Comparison of ENCODE assay signal across 10 cellular contexts in the genomic region with DNA sequence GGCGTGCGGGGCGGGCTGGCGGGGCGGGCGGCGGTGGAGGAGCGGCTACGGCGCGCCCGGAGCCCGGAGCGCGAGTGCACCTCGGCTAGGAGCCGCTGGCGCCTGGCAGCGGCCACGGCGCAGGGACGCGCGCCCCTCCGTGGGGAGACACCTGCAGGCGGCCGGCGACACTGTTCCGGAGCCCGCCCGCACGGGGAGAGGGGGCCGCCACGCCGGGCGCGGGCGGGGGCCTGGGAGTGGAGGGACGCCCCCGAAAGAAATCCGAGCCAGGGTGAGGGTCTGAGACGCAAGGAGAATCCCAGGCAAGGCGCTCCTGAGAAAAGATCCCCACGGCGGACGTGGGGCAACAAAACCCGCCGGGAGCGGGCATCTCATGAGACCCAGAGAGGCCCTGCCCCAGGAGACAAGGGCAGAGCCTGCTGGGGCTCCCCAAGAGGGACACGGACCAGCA. TPM values are rescaled to one million over a fixed set of nuclear protein-coding genes. Genes with fewer than 3 reads are reported as not detected.
A peak's percentile ranks its signal among the peaks of the same experiment; 100 is the strongest.
DNase-seq lines count a peak whose midpoint lies in the region; ATAC-seq, FAIRE-seq and TF ChIP-seq lines count a peak whose summit lies in the region.
"Had no signal": no experiment of that assay in that cellular context is flagged by ENCODE, and none has a peak within 500 bp of the region (broad histone marks: within the 10 kb centered on the region; RNA-seq: fewer than 3 reads in every experiment).

A gene (minus strand): TSS at position 104 of the 451 bp plus-strand sequence. CDS start 290 bp downstream, outside the sequence.

- 1% methylated on average over 41 of the region's 50 CpGs for WGBS in urinary bladder
- 2 to 3% methylated on average over 41 to 50 of the region's 50 CpGs for WGBS in pancreas, 2 donors

- no peaks in the 10 kb centered on the region for H3K4me1 ChIP-seq in breast epithelium
- no peaks in the 10 kb centered on the region for H3K4me1 ChIP-seq in lower lobe of right lung
- no peaks in the 10 kb centered on the region for H3K4me1 ChIP-seq in urinary bladder (ENCODE audit: insufficient read depth)
- H3K4me1 ChIP-seq in uterus, result peaks cover 0 to 5% of the 10 kb centered on the region in 2 donors
- no peaks in the 10 kb centered on the region for H3K4me1 ChIP-seq in pancreas
- H3K4me1 ChIP-seq: Caco-2 had no signal

- H3K27ac ChIP-seq in breast epithelium (no peak within 1 kb of the TSS), lower lobe of right lung (no peak within 1 kb of the TSS), urinary bladder (ENCODE audit: low read depth) (no peak within 1 kb of the TSS), uterus (no peak within 1 kb of the TSS), pancreas (no peak within 1 kb of the TSS)

- peak; percentile 28 to 70 for DNase-seq in T47D (ENCODE audit: low read depth in 1 of 2, low spot score in 1 of 2)
- DNase-seq in MCF 10A (ENCODE audit: unreplicated experiment), result no peak
- no peak for DNase-seq in breast epithelium (ENCODE audit: low spot score in 2 of 2)
- DNase-seq in lower lobe of right lung, result no peak
- DNase-seq in uterus, result no peak
- DNase-seq in pancreas, result no peak
- DNase-seq: activated B cell treated with CpG ODN at 0.5 μM for 24 hours had no signal

- H3K27me3 ChIP-seq in breast epithelium, result peaks cover 4 to 58% of the 10 kb centered on the region in 2 donors
- H3K27me3 ChIP-seq in lower lobe of right lung (ENCODE audit: low read depth), result peaks cover 37% of the 10 kb centered on the region
- no peaks in the 10 kb centered on the region for H3K27me3 ChIP-seq in uterus
- H3K27me3 ChIP-seq in pancreas, result peaks cover 0 to 14% (median 6%) of the 10 kb centered on the region in 4 donors

- ATAC-seq in lower lobe of right lung (no peak), HG03571 (IDR thresholded peaks at IDR 0.05; ENCODE audit: unreplicated experiment) (no peak), pancreas (no peak)

- intact Hi-C loops in MCF 10A (cut with micrococcal nuclease) (no loop called here), breast epithelium (cut with DNase I; ENCODE audit: low total_unique reads) (no loop called here), lower lobe of right lung (cut with DNase I) (no loop called here), uterus (cut with DNase I; ENCODE audit: low total_unique reads) (no loop called here), pancreas (cut with DNase I) (loop anchor here in 1 of 3 donors (10.0 kb wide), 1 partner anchor 379 kb away; no protein-coding TSS in a partner anchor)

- no TSS peak for BruUV-seq in MCF 10A (replicated peaks; lab: Mats Ljungman, UMichigan)

- no peak within 1 kb of the TSS for H3K4me3 Mint-ChIP-seq in MCF 10A (ENCODE audit: unreplicated experiment)
- H3K4me3 Mint-ChIP-seq: activated B cell treated with CpG ODN at 0.5 μM for 24 hours had no signal

- H3K36me3 ChIP-seq in breast epithelium (no peaks in the 10 kb centered on the region), lower lobe of right lung (no peaks in the 10 kb centered on the region), urinary bladder (ENCODE audit: insufficient read depth) (no peaks in the 10 kb centered on the region), uterus (no peaks in the 10 kb centered on the region), pancreas (no peaks in the 10 kb centered on the region)

- CTCF ChIA-PET in MCF 10A (lab: Yijun Ruan, JAX), result interaction anchor here (0.6 kb wide), 2 partner anchors 138 to 373 kb away, joined by 3 to 4 read pairs; no protein-coding TSS in a partner anchor

- H3K4me3 ChIP-seq in breast epithelium (peak within 1 kb of the TSS in 2 of 3 donors; percentile 33 to 57), lower lobe of right lung (peak within 1 kb of the TSS; percentile 19), urinary bladder (ENCODE audit: low read depth, low read length) (peak within 1 kb of the TSS; percentile 46), uterus (no peak within 1 kb of the TSS), pancreas (peak within 1 kb of the TSS in 1 of 4 donors; percentile 6)

- H3K9me3 ChIP-seq in breast epithelium (no peaks in the 10 kb centered on the region), lower lobe of right lung (no peaks in the 10 kb centered on the region), uterus (no peaks in the 10 kb centered on the region), pancreas (no peaks in the 10 kb centered on the region)
- H3K9me3 ChIP-seq: Caco-2 had no signal

- no peak for TF ChIP-seq CTCF in MCF 10A (IDR thresholded peaks at IDR 0.05; ENCODE audit: unreplicated experiment)
- TF ChIP-seq CTCF in breast epithelium (IDR thresholded peaks at IDR 0.05), result no peak
- TF ChIP-seq CTCF in lower lobe of right lung (IDR thresholded peaks at IDR 0.05), result no peak
- TF ChIP-seq CTCF in uterus (IDR thresholded peaks at IDR 0.05), result no peak
- TF ChIP-seq CTCF in pancreas (IDR thresholded peaks at IDR 0.05), result no peak

- no peaks in the 10 kb centered on the region for H3K36me3 Mint-ChIP-seq in MCF 10A (ENCODE audit: insufficient read depth, unreplicated experiment)

- in situ Hi-C loops in T47D (cut with HindIII; ENCODE audit: low pct_unique_long_range_greater_than_20kb, low sequenced_read_pairs), result no loop called here

- no peak for TF ChIP-seq POLR2A in breast epithelium (IDR thresholded peaks at IDR 0.05)
- no peak for TF ChIP-seq POLR2A in uterus (IDR thresholded peaks at IDR 0.05)

- H3K27me3 Mint-ChIP-seq in MCF 10A (ENCODE audit: insufficient read depth, unreplicated experiment), result peaks cover 55% of the 10 kb centered on the region

- no peak within 1 kb of the TSS for H3K27ac Mint-ChIP-seq in MCF 10A (ENCODE audit: low read depth, unreplicated experiment)
- H3K27ac Mint-ChIP-seq: activated B cell treated with CpG ODN at 0.5 μM for 24 hours had no signal

- no peak for FAIRE-seq in pancreas (lab: Jason Lieb, UNC)

- H3K4me1 Mint-ChIP-seq in MCF 10A (ENCODE audit: insufficient read depth, unreplicated experiment), result peaks cover 8% of the 10 kb centered on the region

- POLR2A ChIA-PET in MCF 10A (lab: Yijun Ruan, JAX), result no interaction called here

- H3K9me3 Mint-ChIP-seq in MCF 10A (ENCODE audit: unreplicated experiment), result no peaks in the 10 kb centered on the region
- H3K9me3 Mint-ChIP-seq: activated B cell treated with CpG ODN at 0.5 μM for 24 hours had no signal

RNA-seq across cellular contexts. Expression of the gene that starts here (rescaled TPM):
- total RNA-seq in MCF 10A (2022) (not detected in 2 replicates), breast epithelium (not detected), lower lobe of right lung (0.30 TPM), urinary bladder (1.7 TPM), uterus (under 1 TPM in 2 of 4 donors, not detected in 2; 0.24 to 0.35 TPM), pancreas (under 1 TPM in 1 of 6 donors, not detected in 5; 0.12 TPM)
- polyA plus RNA-seq in urinary bladder (0.53 TPM), pancreas (under 1 TPM in 1 of 2 donors, not detected in 1; 0.02 TPM)
- total RNA-seq: activated B cell treated with CpG ODN at 0.5 μM for 24 hours, Caco-2 had no signal

Comparison
In these comparisons a context has a peak if more than half of its experiments do, and no peak if none do; other contexts are left out.
1. DNase-seq: peak in T47D (2 of 2); none in MCF 10A (single experiment), breast epithelium (0 of 2), lower lobe of right lung (single experiment), uterus (0 of 2) and pancreas (0 of 6).
2. H3K4me3 ChIP-seq: peak in breast epithelium (2 of 3), lower lobe of right lung (single experiment) and urinary bladder (single experiment); none in uterus (0 of 2).